8 cellular contexts compared by ENCODE assay signal in genomic region chr19:10404888-10405808, GRCh38. TPM values are rescaled to one million over a fixed set of nuclear protein-coding genes. Genes with fewer than 3 reads are reported as not detected.
DNase-seq lines count a peak whose midpoint lies in the region; ATAC-seq and TF ChIP-seq lines count a peak whose summit lies in the region.

No MANE protein-coding gene starts in this region.

- H3K4me3 ChIP-seq in duodenal mucosa (ENCODE audit: low read depth in 1 of 2, low read length in 2 of 2), result peak overlapping the region; percentile 87 to 93

- H3K27me3 ChIP-seq in duodenal mucosa (ENCODE audit: control insufficient read depth in 1 of 2, insufficient read depth in 2 of 2, low read length in 2 of 2), result peaks cover 4 to 12% of the 10 kb centered on the region in 2 donors

- H3K4me3 Mint-ChIP-seq in T-helper 1 cell treated with Interleukin-12 subunit alpha and Interleukin-12 subunit beta and Interleukin-4 antibody, amounts not matched to agents 30 μg/mL and 1 μg/mL, for 36 hours, result peak overlapping the region; percentile 96
- H3K4me3 Mint-ChIP-seq in progenitor cell of endocrine pancreas (ENCODE audit: low read depth), result peak overlapping the region; percentile 95

- H3K9me3 Mint-ChIP-seq in T-helper 1 cell treated with Interleukin-12 subunit alpha and Interleukin-12 subunit beta and Interleukin-4 antibody, amounts not matched to agents 30 μg/mL and 1 μg/mL, for 36 hours, result no peaks in the 10 kb centered on the region
- H3K9me3 Mint-ChIP-seq in progenitor cell of endocrine pancreas (ENCODE audit: low read depth), result no peaks in the 10 kb centered on the region

- ATAC-seq in HG03469 (IDR thresholded peaks at IDR 0.05; ENCODE audit: unreplicated experiment) (no peak), HG03442 (IDR thresholded peaks at IDR 0.05; ENCODE audit: unreplicated experiment) (no peak)

- no peaks in the 10 kb centered on the region for H3K36me3 ChIP-seq in ES-I3 (ENCODE audit: insufficient read depth, low read length)
- H3K36me3 ChIP-seq in duodenal mucosa (ENCODE audit: control insufficient read depth in 1 of 2, insufficient read depth in 2 of 2, low read length in 2 of 2), result no peaks in the 10 kb centered on the region

- TF ChIP-seq CTCF in progenitor cell of endocrine pancreas (IDR thresholded peaks at IDR 0.05; ENCODE audit: unreplicated experiment), result no peak

- peak overlapping the region; percentile 97 for H3K27ac Mint-ChIP-seq in T-helper 1 cell treated with Interleukin-12 subunit alpha and Interleukin-12 subunit beta and Interleukin-4 antibody, amounts not matched to agents 30 μg/mL and 1 μg/mL, for 36 hours
- H3K27ac Mint-ChIP-seq in progenitor cell of endocrine pancreas, result no peak overlapping the region

- H3K4me1 Mint-ChIP-seq in T-helper 1 cell treated with Interleukin-12 subunit alpha and Interleukin-12 subunit beta and Interleukin-4 antibody, amounts not matched to agents 30 μg/mL and 1 μg/mL, for 36 hours (ENCODE audit: low read depth), result peaks cover 68% of the 10 kb centered on the region
- H3K4me1 Mint-ChIP-seq in progenitor cell of endocrine pancreas (ENCODE audit: low read depth), result peaks cover 12% of the 10 kb centered on the region

- peak overlapping the region; percentile 83; the same call in 1 of the 2 replicates for H3K9ac ChIP-seq in ES-I3 (ENCODE audit: low read depth, low read length)
- H3K9ac ChIP-seq in duodenal mucosa (ENCODE audit: low read depth in 1 of 2, low read length in 2 of 2), result peak overlapping the region in 1 of 2 donors; percentile 96

- no peaks in the 10 kb centered on the region for H3K27me3 Mint-ChIP-seq in T-helper 1 cell treated with Interleukin-12 subunit alpha and Interleukin-12 subunit beta and Interleukin-4 antibody, amounts not matched to agents 30 μg/mL and 1 μg/mL, for 36 hours (ENCODE audit: low read depth)
- peaks cover 46% of the 10 kb centered on the region for H3K27me3 Mint-ChIP-seq in progenitor cell of endocrine pancreas

- H3K36me3 Mint-ChIP-seq in T-helper 1 cell treated with Interleukin-12 subunit alpha and Interleukin-12 subunit beta and Interleukin-4 antibody, amounts not matched to agents 30 μg/mL and 1 μg/mL, for 36 hours (ENCODE audit: low read depth), result peaks cover 11% of the 10 kb centered on the region
- no peaks in the 10 kb centered on the region for H3K36me3 Mint-ChIP-seq in progenitor cell of endocrine pancreas (ENCODE audit: insufficient read depth)

- DNase-seq in progenitor cell of endocrine pancreas (ENCODE audit: low spot score, unreplicated experiment), result no peak
- no peak for DNase-seq in NCI-H1092 (lab: John Stamatoyannopoulos, UW)
- no peak for DNase-seq in GOT3 (lab: John Stamatoyannopoulos, UW)

- no peak overlapping the region for H3K27ac ChIP-seq in duodenal mucosa (ENCODE audit: low read depth, low read length)

- H3K4me1 ChIP-seq in ES-I3 (ENCODE audit: insufficient read depth, low read length) (peaks cover 9% of the 10 kb centered on the region; the same call in 1 of the 2 replicates), duodenal mucosa (ENCODE audit: control insufficient read depth in 1 of 2, insufficient read depth in 2 of 2, low read length in 2 of 2) (peaks cover 29 to 47% of the 10 kb centered on the region in 2 donors)

- H3K9me3 ChIP-seq in ES-I3 (ENCODE audit: control insufficient read depth, insufficient read depth, low read length), result no peaks in the 10 kb centered on the region
- H3K9me3 ChIP-seq in duodenal mucosa (ENCODE audit: control insufficient read depth in 1 of 2, low read length in 2 of 2), result no peaks in the 10 kb centered on the region

RNA-seq across cellular contexts. Expression of gene CDC37, which starts 1.8 kb away (rescaled TPM):
- 148 and 149 TPM in 2 replicates for total RNA-seq in progenitor cell of endocrine pancreas

RNA-seq across cellular contexts. Expression of gene PDE4A, which starts 15.2 kb away (rescaled TPM):
- 0.72 and 0.87 TPM in 2 replicates for total RNA-seq in progenitor cell of endocrine pancreas

RNA-seq across cellular contexts. Expression of gene TYK2, which starts 24.8 kb away (rescaled TPM):
- 147 and 148 TPM in 2 replicates for total RNA-seq in progenitor cell of endocrine pancreas
